In the genomic region with DNA sequence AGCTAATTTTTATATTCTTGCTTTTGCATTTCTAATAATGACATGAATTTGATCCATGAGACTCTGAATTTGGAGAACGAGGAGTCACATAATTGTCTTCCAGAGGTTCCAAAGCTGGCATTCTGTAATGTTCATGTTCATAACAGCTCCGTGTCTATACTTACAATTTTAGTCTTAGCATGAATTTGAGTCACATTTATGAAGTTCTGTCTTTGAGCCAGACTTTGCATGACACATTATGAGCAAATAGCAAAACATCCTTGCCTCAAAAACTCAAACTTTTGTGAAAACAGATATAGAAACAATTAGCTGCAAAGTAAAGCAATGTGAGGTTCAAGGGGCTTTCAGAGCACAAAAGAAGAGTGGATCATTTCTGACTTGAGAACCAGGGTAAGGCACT, we compare ENCODE assay signal across 18 cellular contexts. TPM values are rescaled to one million over a fixed set of nuclear protein-coding genes. Genes with fewer than 3 reads are reported as not detected.
DNase-seq lines count a peak whose midpoint lies in the region; ATAC-seq and TF ChIP-seq lines count a peak whose summit lies in the region.
"Had no signal": no experiment of that assay in that cellular context is flagged by ENCODE, and none has a peak within 500 bp of the region (broad histone marks: within the 10 kb centered on the region; RNA-seq: fewer than 3 reads in every experiment).

No MANE protein-coding gene starts in this region.

- H3K9me2 ChIP-seq in SK-N-SH = no peaks in the 10 kb centered on the region

- no peaks in the 10 kb centered on the region for H3K9me3 ChIP-seq in SK-N-SH
- H3K9me3 ChIP-seq in neural progenitor cell (ENCODE audit: low read depth) = no peaks in the 10 kb centered on the region
- H3K9me3 ChIP-seq: lower lobe of right lung, suprapubic skin had no signal

- H3K4me3 ChIP-seq in SK-N-SH (ENCODE audit: low read depth in 2 of 2, low read length in 1 of 2) = no peak overlapping the region; a peak in 1 of 4 replicates
- no peak overlapping the region for H3K4me3 ChIP-seq in neural progenitor cell
- H3K4me3 ChIP-seq: cardiac muscle cell, lower lobe of right lung, suprapubic skin had no signal

- H3K4me1 Mint-ChIP-seq in neural progenitor cell = no peaks in the 10 kb centered on the region
- H3K4me1 Mint-ChIP-seq: H9, natural killer cell, T-helper 17 cell had no signal

- H3F3A ChIP-seq in SK-N-SH (replicated peaks; ENCODE audit: insufficient read depth) (peaks cover 31% of the 10 kb centered on the region), neural progenitor cell (ENCODE audit: low read depth) (no peaks in the 10 kb centered on the region)

- POLR2A ChIA-PET in SK-N-SH (lab: Yijun Ruan, JAX) = no interaction called here

- no peak for TF ChIP-seq RAD21 in SK-N-SH (IDR thresholded peaks at IDR 0.05; ENCODE audit: low read length)

- H3K36me3 ChIP-seq in SK-N-SH (replicated peaks in 1 of 2; ENCODE audit: control insufficient read depth in 1 of 2, insufficient read depth in 2 of 2, low read length in 1 of 2) (no peaks in the 10 kb centered on the region), neural progenitor cell (no peaks in the 10 kb centered on the region)
- H3K36me3 ChIP-seq: cardiac muscle cell, lower lobe of right lung, suprapubic skin had no signal

- TF ChIP-seq CTCF in SK-N-SH (IDR thresholded peaks at IDR 0.05) (no peak), neural progenitor cell (IDR thresholded peaks at IDR 0.05) (no peak)

- WGBS in SK-N-SH (ENCODE audit: low lambda C conversion rate) = 3% methylated on average over 2 of the region's 2 CpGs

- peaks cover 0 to 20% of the 10 kb centered on the region in 2 experiments; a peak in 3 of 4 replicates for H3K4me1 ChIP-seq in SK-N-SH (ENCODE audit: control insufficient read depth in 1 of 2, insufficient read depth in 2 of 2, low read depth in 1 of 2, low read length in 1 of 2)
- no peaks in the 10 kb centered on the region for H3K4me1 ChIP-seq in neural progenitor cell
- H3K4me1 ChIP-seq: suprapubic skin had no signal

- no peak for ATAC-seq in GM21528 (IDR thresholded peaks at IDR 0.05; ENCODE audit: low FRiP score, unreplicated experiment)
- ATAC-seq: lower lobe of right lung, natural killer cell, T-helper 17 cell had no signal

- no peak overlapping the region for H3K4me3 Mint-ChIP-seq in neural progenitor cell
- H3K4me3 Mint-ChIP-seq: CD4-positive, alpha-beta T cell; H9; natural killer cell; T-helper 17 cell had no signal

- peak in 1 of 2 experiments; percentile 42; a peak in 1 of 4 replicates for TF ChIP-seq EP300 in SK-N-SH (IDR thresholded peaks at IDR 0.05; ENCODE audit: borderline replicate concordance in 1 of 2, low read depth in 1 of 2, low read length in 1 of 2)

- H3K27me3 ChIP-seq in SK-N-SH (ENCODE audit: insufficient read depth) (no peaks in the 10 kb centered on the region), neural progenitor cell (no peaks in the 10 kb centered on the region)
- H3K27me3 ChIP-seq: cardiac muscle cell, suprapubic skin had no signal

- CTCF ChIA-PET in SK-N-SH (lab: Yijun Ruan, JAX) = interaction anchor here (1.1 kb wide), 1 partner anchor 134 kb away, joined by 3 read pairs; no protein-coding TSS in a partner anchor

- H2AFZ ChIP-seq in SK-N-SH (ENCODE audit: low read depth) (peak overlapping the region; percentile 67), neural progenitor cell (replicated peaks) (no peak overlapping the region)

- H3K36me3 Mint-ChIP-seq in neural progenitor cell = no peaks in the 10 kb centered on the region
- H3K36me3 Mint-ChIP-seq: natural killer cell had no signal

- H3K79me2 ChIP-seq in SK-N-SH (ENCODE audit: insufficient read depth) (no peaks in the 10 kb centered on the region), neural progenitor cell (ENCODE audit: low read depth) (no peaks in the 10 kb centered on the region)

- H3K27me3 Mint-ChIP-seq in neural progenitor cell (ENCODE audit: insufficient read depth, low read depth) = no peaks in the 10 kb centered on the region

- H4K20me1 ChIP-seq in SK-N-SH (ENCODE audit: insufficient read depth) (no peaks in the 10 kb centered on the region), neural progenitor cell (ENCODE audit: low read depth) (no peaks in the 10 kb centered on the region)

- peak; percentile 58 for DNase-seq in GM04504 (ENCODE audit: low read depth)
- DNase-seq in SK-N-SH = no peak
- peak; percentile 59 for DNase-seq in fibroblast of gingiva (ENCODE audit: low read depth)
- DNase-seq in stromal cell of bone marrow (ENCODE audit: low read depth) = peak; percentile 83
- no peak for DNase-seq in HK-2 (ENCODE audit: unreplicated experiment)
- DNase-seq in neural progenitor cell (ENCODE audit: low spot score) = no peak
- DNase-seq: activated naive CD4-positive, alpha-beta T cell treated with Interleukin-2 at 50 U/mL for 16 hours; CD4-positive, alpha-beta T cell; effector CD8-positive, alpha-beta T cell; H9; lower lobe of right lung; natural killer cell; NCI-H1105 treated with DMSO at 0.1 percent for 48 hours; retina; T-helper 17 cell had no signal

- H3K4me2 ChIP-seq in SK-N-SH = peak overlapping the region; percentile 62
- H3K4me2 ChIP-seq in neural progenitor cell = no peak overlapping the region

- H3K27ac Mint-ChIP-seq in neural progenitor cell = no peak overlapping the region
- H3K27ac Mint-ChIP-seq: CD4-positive, alpha-beta T cell; H9; natural killer cell; T-helper 17 cell had no signal

- H3K9me3 Mint-ChIP-seq in neural progenitor cell = no peaks in the 10 kb centered on the region
- H3K9me3 Mint-ChIP-seq: CD4-positive, alpha-beta T cell; H9; natural killer cell had no signal

- H3K27ac ChIP-seq in SK-N-SH (ENCODE audit: low read depth in 2 of 2, low read length in 1 of 2) (peak overlapping the region; percentile 68 to 78; a peak in 3 of 4 replicates), neural progenitor cell (no peak overlapping the region)
- H3K27ac ChIP-seq: cardiac muscle cell, lower lobe of right lung, suprapubic skin had no signal

- H3K9ac ChIP-seq in SK-N-SH (peak overlapping the region; percentile 11; the same call in 1 of the 2 replicates), neural progenitor cell (no peak overlapping the region)

TF ChIP-seq in SK-N-SH, 30 proteins besides CTCF, POLR2A, EP300 and RAD21 (continues in another document):
- TF ChIP-seq POLR2AphosphoS5 (IDR thresholded peaks at IDR 0.05; ENCODE audit: low read depth, low read length) (peak; percentile 22; the same call in 1 of the 2 replicates), TAF1 (IDR thresholded peaks at IDR 0.05; ENCODE audit: borderline replicate concordance, low read depth, low read length) (0 out of 2 replicates have a peak, but pooled peaks have one; percentile 25), MEF2A (IDR thresholded peaks at IDR 0.05; ENCODE audit: borderline replicate concordance, low read depth) (peak; percentile 45; the same call in 1 of the 2 replicates), TCF12 (IDR thresholded peaks at IDR 0.05) (peak; percentile 66), JUND (IDR thresholded peaks at IDR 0.05) (peak; percentile 68), RFX5 (IDR thresholded peaks at IDR 0.05; ENCODE audit: low read length) (no peak)
- TF ChIP-seq, protein P1, sequence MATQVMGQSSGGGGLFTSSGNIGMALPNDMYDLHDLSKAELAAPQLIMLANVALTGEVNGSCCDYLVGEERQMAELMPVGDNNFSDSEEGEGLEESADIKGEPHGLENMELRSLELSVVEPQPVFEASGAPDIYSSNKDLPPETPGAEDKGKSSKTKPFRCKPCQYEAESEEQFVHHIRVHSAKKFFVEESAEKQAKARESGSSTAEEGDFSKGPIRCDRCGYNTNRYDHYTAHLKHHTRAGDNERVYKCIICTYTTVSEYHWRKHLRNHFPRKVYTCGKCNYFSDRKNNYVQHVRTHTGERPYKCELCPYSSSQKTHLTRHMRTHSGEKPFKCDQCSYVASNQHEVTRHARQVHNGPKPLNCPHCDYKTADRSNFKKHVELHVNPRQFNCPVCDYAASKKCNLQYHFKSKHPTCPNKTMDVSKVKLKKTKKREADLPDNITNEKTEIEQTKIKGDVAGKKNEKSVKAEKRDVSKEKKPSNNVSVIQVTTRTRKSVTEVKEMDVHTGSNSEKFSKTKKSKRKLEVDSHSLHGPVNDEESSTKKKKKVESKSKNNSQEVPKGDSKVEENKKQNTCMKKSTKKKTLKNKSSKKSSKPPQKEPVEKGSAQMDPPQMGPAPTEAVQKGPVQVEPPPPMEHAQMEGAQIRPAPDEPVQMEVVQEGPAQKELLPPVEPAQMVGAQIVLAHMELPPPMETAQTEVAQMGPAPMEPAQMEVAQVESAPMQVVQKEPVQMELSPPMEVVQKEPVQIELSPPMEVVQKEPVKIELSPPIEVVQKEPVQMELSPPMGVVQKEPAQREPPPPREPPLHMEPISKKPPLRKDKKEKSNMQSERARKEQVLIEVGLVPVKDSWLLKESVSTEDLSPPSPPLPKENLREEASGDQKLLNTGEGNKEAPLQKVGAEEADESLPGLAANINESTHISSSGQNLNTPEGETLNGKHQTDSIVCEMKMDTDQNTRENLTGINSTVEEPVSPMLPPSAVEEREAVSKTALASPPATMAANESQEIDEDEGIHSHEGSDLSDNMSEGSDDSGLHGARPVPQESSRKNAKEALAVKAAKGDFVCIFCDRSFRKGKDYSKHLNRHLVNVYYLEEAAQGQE (IDR thresholded peaks at IDR 0.05; ENCODE audit: low read depth, low read length) = no peak
- TF ChIP-seq, protein P2, sequence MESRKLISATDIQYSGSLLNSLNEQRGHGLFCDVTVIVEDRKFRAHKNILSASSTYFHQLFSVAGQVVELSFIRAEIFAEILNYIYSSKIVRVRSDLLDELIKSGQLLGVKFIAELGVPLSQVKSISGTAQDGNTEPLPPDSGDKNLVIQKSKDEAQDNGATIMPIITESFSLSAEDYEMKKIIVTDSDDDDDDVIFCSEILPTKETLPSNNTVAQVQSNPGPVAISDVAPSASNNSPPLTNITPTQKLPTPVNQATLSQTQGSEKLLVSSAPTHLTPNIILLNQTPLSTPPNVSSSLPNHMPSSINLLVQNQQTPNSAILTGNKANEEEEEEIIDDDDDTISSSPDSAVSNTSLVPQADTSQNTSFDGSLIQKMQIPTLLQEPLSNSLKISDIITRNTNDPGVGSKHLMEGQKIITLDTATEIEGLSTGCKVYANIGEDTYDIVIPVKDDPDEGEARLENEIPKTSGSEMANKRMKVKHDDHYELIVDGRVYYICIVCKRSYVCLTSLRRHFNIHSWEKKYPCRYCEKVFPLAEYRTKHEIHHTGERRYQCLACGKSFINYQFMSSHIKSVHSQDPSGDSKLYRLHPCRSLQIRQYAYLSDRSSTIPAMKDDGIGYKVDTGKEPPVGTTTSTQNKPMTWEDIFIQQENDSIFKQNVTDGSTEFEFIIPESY (IDR thresholded peaks at IDR 0.05; ENCODE audit: borderline replicate concordance, low read depth) = no peak

RNA-seq across cellular contexts. Expression of a gene that starts 44.5 kb away (rescaled TPM):
- polyA plus RNA-seq in SK-N-SH (2012; rRNA removed) = 182 and 265 TPM in 2 replicates
- 265 and 285 TPM in 2 replicates for polyA plus RNA-seq in SK-N-SH (2012; cell fraction: cytosol; rRNA removed)
- 58.7 and 83.4 TPM in 2 replicates for polyA plus RNA-seq in SK-N-SH (2012; cell fraction: nucleus; rRNA removed)
- total RNA-seq in neural progenitor cell (ENCODE audit: low replicate concordance) = 0.37 and 0.56 TPM in 2 replicates
- total RNA-seq: CD4-positive, alpha-beta T cell had no signal

Comparison
In these comparisons a context has a peak if more than half of its experiments do, and no peak if none do; other contexts are left out.
1. DNase-seq: peak in GM04504 (single experiment), fibroblast of gingiva (single experiment) and stromal cell of bone marrow (single experiment); none in SK-N-SH (single experiment), HK-2 (single experiment) and neural progenitor cell (single experiment).